In the genomic region with DNA sequence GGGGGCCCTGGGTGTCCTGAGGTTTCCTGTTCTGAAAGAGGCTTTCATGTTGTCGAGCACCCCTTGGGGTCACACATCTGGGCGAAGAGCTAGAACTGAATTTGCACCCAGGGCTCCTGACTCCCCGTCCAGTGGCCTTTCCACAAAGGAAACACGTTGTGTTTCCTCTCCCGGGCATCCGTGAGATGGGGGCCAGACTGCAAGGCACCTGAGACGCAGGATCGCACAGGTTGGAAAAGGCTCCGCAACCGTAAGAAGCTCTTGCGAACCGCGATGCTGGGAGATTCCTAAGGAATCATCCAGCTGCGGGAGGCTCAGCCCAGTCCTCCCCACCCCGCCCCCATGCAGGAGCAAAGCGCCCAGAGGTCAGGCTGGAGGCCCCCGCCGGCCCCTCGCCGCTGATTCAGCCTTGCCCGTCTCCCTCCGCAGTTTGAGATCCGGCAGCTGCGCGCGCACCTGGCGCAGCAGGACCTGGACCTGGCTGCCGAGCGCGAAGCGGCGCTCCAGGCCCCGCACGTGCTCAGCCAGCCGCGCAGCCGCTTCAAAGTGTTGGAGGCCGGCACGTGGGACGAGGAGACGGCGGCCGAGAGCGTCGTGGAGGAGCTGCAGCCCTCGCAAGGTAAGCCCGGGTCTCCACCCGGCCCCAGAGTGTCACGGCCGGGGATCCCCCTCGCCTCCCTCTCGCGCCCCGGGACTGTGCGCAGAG, we compare ENCODE assay signal across 1 cellular context.
TF ChIP-seq lines count a peak whose summit lies in the region.

No MANE protein-coding gene starts in this region.

TF ChIP-seq in IMR-90, 13 proteins besides CTCF, POLR2A, EP300 and RAD21:
- TF ChIP-seq RCOR1 (IDR thresholded peaks at IDR 0.05; ENCODE audit: insufficient replicate concordance, low read length) (no peak), CEBPB (IDR thresholded peaks at IDR 0.05; ENCODE audit: low read depth, low read length) (no peak), MXI1 (IDR thresholded peaks at IDR 0.05; ENCODE audit: borderline replicate concordance, low read depth, low read length) (no peak), FOS (IDR thresholded peaks at IDR 0.05; ENCODE audit: low read depth, low read length) (no peak), BHLHE40 (IDR thresholded peaks at IDR 0.05; ENCODE audit: low read depth, low read length) (no peak), SMC3 (IDR thresholded peaks at IDR 0.05; ENCODE audit: low read depth, low read length) (no peak), MAZ (IDR thresholded peaks at IDR 0.05; ENCODE audit: borderline replicate concordance, low read depth, low read length) (no peak), ELK1 (IDR thresholded peaks at IDR 0.05; ENCODE audit: borderline replicate concordance, low read depth, low read length) (no peak), USF2 (IDR thresholded peaks at IDR 0.05; ENCODE audit: low read depth, low read length) (no peak), CHD1 (IDR thresholded peaks at IDR 0.05; ENCODE audit: low read depth, low read length) (no peak), NFE2L2 (IDR thresholded peaks at IDR 0.05; ENCODE audit: low read depth, low read length) (no peak), RFX5 (IDR thresholded peaks at IDR 0.05; ENCODE audit: low read depth, low read length) (no peak), MAFK (IDR thresholded peaks at IDR 0.05; ENCODE audit: low read depth, low read length) (no peak)
